1 cellular context compared by ENCODE assay signal in genomic region chr20:63540417-63541186, GRCh38.
TF ChIP-seq lines count a peak whose summit lies in the region.

No MANE protein-coding gene starts in this region.

TF ChIP-seq in HCT116, 20 proteins besides CTCF, POLR2A, EP300 and RAD21 (continued from another document):
- TF ChIP-seq, protein P1, sequence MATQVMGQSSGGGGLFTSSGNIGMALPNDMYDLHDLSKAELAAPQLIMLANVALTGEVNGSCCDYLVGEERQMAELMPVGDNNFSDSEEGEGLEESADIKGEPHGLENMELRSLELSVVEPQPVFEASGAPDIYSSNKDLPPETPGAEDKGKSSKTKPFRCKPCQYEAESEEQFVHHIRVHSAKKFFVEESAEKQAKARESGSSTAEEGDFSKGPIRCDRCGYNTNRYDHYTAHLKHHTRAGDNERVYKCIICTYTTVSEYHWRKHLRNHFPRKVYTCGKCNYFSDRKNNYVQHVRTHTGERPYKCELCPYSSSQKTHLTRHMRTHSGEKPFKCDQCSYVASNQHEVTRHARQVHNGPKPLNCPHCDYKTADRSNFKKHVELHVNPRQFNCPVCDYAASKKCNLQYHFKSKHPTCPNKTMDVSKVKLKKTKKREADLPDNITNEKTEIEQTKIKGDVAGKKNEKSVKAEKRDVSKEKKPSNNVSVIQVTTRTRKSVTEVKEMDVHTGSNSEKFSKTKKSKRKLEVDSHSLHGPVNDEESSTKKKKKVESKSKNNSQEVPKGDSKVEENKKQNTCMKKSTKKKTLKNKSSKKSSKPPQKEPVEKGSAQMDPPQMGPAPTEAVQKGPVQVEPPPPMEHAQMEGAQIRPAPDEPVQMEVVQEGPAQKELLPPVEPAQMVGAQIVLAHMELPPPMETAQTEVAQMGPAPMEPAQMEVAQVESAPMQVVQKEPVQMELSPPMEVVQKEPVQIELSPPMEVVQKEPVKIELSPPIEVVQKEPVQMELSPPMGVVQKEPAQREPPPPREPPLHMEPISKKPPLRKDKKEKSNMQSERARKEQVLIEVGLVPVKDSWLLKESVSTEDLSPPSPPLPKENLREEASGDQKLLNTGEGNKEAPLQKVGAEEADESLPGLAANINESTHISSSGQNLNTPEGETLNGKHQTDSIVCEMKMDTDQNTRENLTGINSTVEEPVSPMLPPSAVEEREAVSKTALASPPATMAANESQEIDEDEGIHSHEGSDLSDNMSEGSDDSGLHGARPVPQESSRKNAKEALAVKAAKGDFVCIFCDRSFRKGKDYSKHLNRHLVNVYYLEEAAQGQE (IDR thresholded peaks at IDR 0.05; ENCODE audit: low read depth) = no peak
- TF ChIP-seq TCF7L2 (IDR thresholded peaks at IDR 0.05; ENCODE audit: borderline replicate concordance, extremely low read depth, insufficient read depth, insufficient read length) (no peak), SIN3A (IDR thresholded peaks at IDR 0.05; ENCODE audit: low read depth) (no peak), SP1 (IDR thresholded peaks at IDR 0.05; ENCODE audit: low read depth) (no peak), EZH2 (IDR thresholded peaks at IDR 0.05) (no peak), SRF (IDR thresholded peaks at IDR 0.05; ENCODE audit: low read depth) (no peak), ZFX (IDR thresholded peaks at IDR 0.05) (no peak), CBX3 (IDR thresholded peaks at IDR 0.05; ENCODE audit: low read depth) (no peak)
- TF ChIP-seq, protein P2, sequence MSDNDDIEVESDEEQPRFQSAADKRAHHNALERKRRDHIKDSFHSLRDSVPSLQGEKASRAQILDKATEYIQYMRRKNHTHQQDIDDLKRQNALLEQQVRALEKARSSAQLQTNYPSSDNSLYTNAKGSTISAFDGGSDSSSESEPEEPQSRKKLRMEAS (IDR thresholded peaks at IDR 0.05) = no peak
TF ChIP-seq in HCT116: peak in this region for 0.
